18 cellular contexts compared by ENCODE assay signal in the genomic region with DNA sequence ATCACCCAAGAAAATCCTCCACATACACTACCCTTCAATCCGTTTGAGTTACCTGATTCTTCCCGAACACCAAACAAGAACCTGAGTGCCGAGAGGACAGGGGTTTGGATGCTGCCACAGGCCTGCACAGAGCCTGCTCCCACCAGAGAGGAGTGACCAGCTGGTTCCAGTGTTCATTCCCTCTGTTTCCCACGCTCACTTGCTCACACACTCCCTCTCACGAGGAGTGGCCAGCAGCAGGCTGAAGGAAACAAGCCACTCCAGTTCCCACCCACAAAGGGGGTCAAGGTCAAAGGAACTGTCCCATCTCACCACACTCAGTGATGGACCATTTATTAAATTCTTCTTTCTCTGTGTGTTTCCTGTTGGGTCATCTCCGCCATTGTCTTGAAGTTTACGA.
"Had no signal": no experiment of that assay in that cellular context is flagged by ENCODE, and none has a peak within 500 bp of the region (broad histone marks: within the 10 kb centered on the region; RNA-seq: fewer than 3 reads in every experiment).

No MANE protein-coding gene starts in this region.

- H3K9me3 ChIP-seq: colonic mucosa, gastrocnemius medialis, pancreas, prostate gland, thoracic aorta had no signal

- H3K27ac ChIP-seq: colonic mucosa, left lung, pancreas, prostate gland had no signal

- DNase-seq: activated B cell treated with CpG ODN at 0.5 μM for 24 hours; activated CD4-positive, alpha-beta T cell treated with anti-CD3 and anti-CD28 coated beads, Interleukin-2, amount 50 U/mL, for 1 hour; activated gamma-delta T cell; activated naive CD4-positive, alpha-beta T cell treated with anti-CD3 and anti-CD28 coated beads, Interleukin-2, amount 10 ng/mL, durations not matched to agents 7 days and 5 days; cerebellar nuclear complex; colonic mucosa; effector CD8-positive, alpha-beta T cell; gastrocnemius medialis; glutamatergic neuron; left lung; nucleus accumbens; pancreas; retina; stimulated activated CD4-positive, alpha-beta T cell treated with anti-CD3 and anti-CD28 coated beads, Interleukin-2, amount 100 ng/mL, for 48 hours; stimulated activated naive CD8-positive, alpha-beta T cell treated with anti-CD3 and anti-CD28 coated beads, Interleukin-15, Interleukin-2, amounts not matched to agents 100 U/mL and 50 U/mL, for 24 hours; T-helper 1 cell had no signal

- H3K4me1 ChIP-seq: colonic mucosa, left lung, prostate gland had no signal

- H3K27me3 ChIP-seq: colonic mucosa, left lung, pancreas had no signal

- H3K36me3 ChIP-seq: colonic mucosa, gastrocnemius medialis, left lung, pancreas, prostate gland, thoracic aorta had no signal

- H3K4me3 ChIP-seq: colonic mucosa, gastrocnemius medialis, left lung, pancreas, prostate gland, thoracic aorta had no signal

- ATAC-seq: gastrocnemius medialis; left lung; pancreas; stimulated activated naive CD8-positive, alpha-beta T cell treated with anti-CD3 and anti-CD28 coated beads, Interleukin-15, Interleukin-2, amounts not matched to agents 100 U/mL and 50 U/mL, for 24 hours had no signal
